ENCODE assay signal across 10 cellular contexts in genomic region chr22:25148149-25148691, GRCh38. TPM values are rescaled to one million over a fixed set of nuclear protein-coding genes. Genes with fewer than 3 reads are reported as not detected.
DNase-seq lines count a peak whose midpoint lies in the region; TF ChIP-seq lines count a peak whose summit lies in the region.
"Had no signal": no experiment of that assay in that cellular context is flagged by ENCODE, and none has a peak within 500 bp of the region (broad histone marks: within the 10 kb centered on the region; RNA-seq: fewer than 3 reads in every experiment).

No MANE protein-coding gene starts in this region.

- H3K4me2 ChIP-seq in SK-N-SH (no peak overlapping the region), neural progenitor cell (no peak overlapping the region)

- H4K20me1 ChIP-seq in SK-N-SH (ENCODE audit: insufficient read depth) (peaks cover 9% of the 10 kb centered on the region; the same call in 1 of the 2 replicates), neural progenitor cell (ENCODE audit: low read depth) (peaks cover 48% of the 10 kb centered on the region)

- H3K9me3 Mint-ChIP-seq in neural progenitor cell (no peaks in the 10 kb centered on the region), glutamatergic neuron (ENCODE audit: unreplicated experiment) (peaks cover 2% of the 10 kb centered on the region), CD14-positive monocyte (no peaks in the 10 kb centered on the region)
- H3K9me3 Mint-ChIP-seq: activated naive CD4-positive, alpha-beta T cell treated with anti-CD3 and anti-CD28 coated beads for 36 hours had no signal

- no peaks in the 10 kb centered on the region for H3K36me3 Mint-ChIP-seq in neural progenitor cell
- no peaks in the 10 kb centered on the region for H3K36me3 Mint-ChIP-seq in glutamatergic neuron (ENCODE audit: unreplicated experiment)
- no peaks in the 10 kb centered on the region for H3K36me3 Mint-ChIP-seq in CD14-positive monocyte

- H3K36me3 ChIP-seq in SK-N-SH (replicated peaks in 1 of 2; ENCODE audit: control insufficient read depth in 1 of 2, insufficient read depth in 2 of 2, low read length in 1 of 2) (no peaks in the 10 kb centered on the region), left ventricle myocardium inferior (no peaks in the 10 kb centered on the region), neural progenitor cell (no peaks in the 10 kb centered on the region)

- H3K9me3 ChIP-seq in SK-N-SH: no peaks in the 10 kb centered on the region
- no peaks in the 10 kb centered on the region for H3K9me3 ChIP-seq in left ventricle myocardium inferior (replicated peaks)
- H3K9me3 ChIP-seq in neural progenitor cell (ENCODE audit: low read depth): no peaks in the 10 kb centered on the region

- H3K4me3 Mint-ChIP-seq in neural progenitor cell: no peak overlapping the region
- H3K4me3 Mint-ChIP-seq in glutamatergic neuron (ENCODE audit: unreplicated experiment): no peak overlapping the region
- H3K4me3 Mint-ChIP-seq in CD14-positive monocyte: no peak overlapping the region
- H3K4me3 Mint-ChIP-seq: activated naive CD4-positive, alpha-beta T cell treated with anti-CD3 and anti-CD28 coated beads for 36 hours had no signal

- no peak overlapping the region for H3K27ac Mint-ChIP-seq in neural progenitor cell
- H3K27ac Mint-ChIP-seq in glutamatergic neuron (ENCODE audit: unreplicated experiment): no peak overlapping the region
- H3K27ac Mint-ChIP-seq in CD14-positive monocyte: no peak overlapping the region
- H3K27ac Mint-ChIP-seq: activated naive CD4-positive, alpha-beta T cell treated with anti-CD3 and anti-CD28 coated beads for 36 hours had no signal

- no peak for TF ChIP-seq RAD21 in SK-N-SH (IDR thresholded peaks at IDR 0.05; ENCODE audit: low read length)

- in situ Hi-C loops in Caki2 (cut with HindIII; ENCODE audit: low pct_unique_long_range_greater_than_20kb, low sequenced_read_pairs): no loop called here

- 43% methylated on average over 4 of the region's 4 CpGs for WGBS in SK-N-SH (ENCODE audit: low lambda C conversion rate)

- H3K27ac ChIP-seq in SK-N-SH (ENCODE audit: low read depth in 2 of 2, low read length in 1 of 2) (no peak overlapping the region), left ventricle myocardium inferior (replicated peaks) (peak overlapping the region; percentile 18), neural progenitor cell (no peak overlapping the region)

- TF ChIP-seq EP300 in SK-N-SH (IDR thresholded peaks at IDR 0.05; ENCODE audit: borderline replicate concordance in 1 of 2, low read depth in 1 of 2, low read length in 1 of 2): no peak

- H3F3A ChIP-seq in SK-N-SH (replicated peaks; ENCODE audit: insufficient read depth) (no peaks in the 10 kb centered on the region), neural progenitor cell (ENCODE audit: low read depth) (no peaks in the 10 kb centered on the region)

- no peak overlapping the region for H2AFZ ChIP-seq in SK-N-SH (ENCODE audit: low read depth)
- H2AFZ ChIP-seq in neural progenitor cell (replicated peaks): no peak overlapping the region

- H3K9ac ChIP-seq in SK-N-SH (no peak overlapping the region), neural progenitor cell (no peak overlapping the region)

- POLR2A ChIA-PET in SK-N-SH (lab: Yijun Ruan, JAX): interaction anchor here (1.1 kb wide), 1 partner anchor 17 kb away, joined by 3 read pairs; no protein-coding TSS in a partner anchor

- intact Hi-C loops in left ventricle myocardium inferior (cut with micrococcal nuclease) (no loop called here), CD14-positive monocyte (cut with micrococcal nuclease) (no loop called here)

- TF ChIP-seq CTCF in SK-N-SH (IDR thresholded peaks at IDR 0.05) (no peak), left ventricle myocardium inferior (IDR thresholded peaks at IDR 0.05; ENCODE audit: borderline replicate concordance) (peak; percentile 9), neural progenitor cell (IDR thresholded peaks at IDR 0.05) (no peak), glutamatergic neuron (IDR thresholded peaks at IDR 0.05; ENCODE audit: partially characterized antibody, unreplicated experiment) (no peak), CD14-positive monocyte (IDR thresholded peaks at IDR 0.05) (no peak)

- DNase-seq in Caki2 (ENCODE audit: low read depth) (peak; percentile 25), SK-N-SH (no peak), left ventricle myocardium inferior (peak; percentile 38), neural progenitor cell (ENCODE audit: low spot score) (peak; percentile 28), glutamatergic neuron (no peak), CD14-positive monocyte (ENCODE audit: low spot score) (no peak), H4 (ENCODE audit: low spot score) (no peak), SKM-1 treated with dmso at 0.1 percent for 144 hours (lab: John Stamatoyannopoulos, UW; ENCODE audit: unreplicated experiment) (no peak)
- DNase-seq: activated naive CD4-positive, alpha-beta T cell treated with anti-CD3 and anti-CD28 coated beads for 36 hours had no signal

- H3K4me3 ChIP-seq in SK-N-SH (ENCODE audit: low read depth in 2 of 2, low read length in 1 of 2): no peak overlapping the region
- no peak overlapping the region for H3K4me3 ChIP-seq in left ventricle myocardium inferior
- no peak overlapping the region for H3K4me3 ChIP-seq in neural progenitor cell

- CTCF ChIA-PET in SK-N-SH (lab: Yijun Ruan, JAX): interaction anchor here (0.9 to 1.5 kb wide), 2 partner anchors 37 to 38 kb away, joined by 3 to 5 read pairs; no protein-coding TSS in a partner anchor

- no peaks in the 10 kb centered on the region for H3K9me2 ChIP-seq in SK-N-SH

- H3K27me3 ChIP-seq in SK-N-SH (ENCODE audit: insufficient read depth) (no peaks in the 10 kb centered on the region), left ventricle myocardium inferior (ENCODE audit: low read depth) (no peaks in the 10 kb centered on the region), neural progenitor cell (no peaks in the 10 kb centered on the region)

- H3K4me1 ChIP-seq in SK-N-SH (ENCODE audit: control insufficient read depth in 1 of 2, insufficient read depth in 2 of 2, low read depth in 1 of 2, low read length in 1 of 2) (peaks cover 0 to 8% of the 10 kb centered on the region in 2 experiments; a peak in 1 of 4 replicates), left ventricle myocardium inferior (peaks cover 44% of the 10 kb centered on the region), neural progenitor cell (peaks cover 14% of the 10 kb centered on the region)

- H3K79me2 ChIP-seq in SK-N-SH (ENCODE audit: insufficient read depth) (no peaks in the 10 kb centered on the region), neural progenitor cell (ENCODE audit: low read depth) (no peaks in the 10 kb centered on the region)

- H3K4me1 Mint-ChIP-seq in neural progenitor cell (peaks cover 23% of the 10 kb centered on the region), glutamatergic neuron (ENCODE audit: low read depth, unreplicated experiment) (peaks cover 20% of the 10 kb centered on the region), CD14-positive monocyte (no peaks in the 10 kb centered on the region)

- H3K27me3 Mint-ChIP-seq in neural progenitor cell (ENCODE audit: insufficient read depth, low read depth) (peaks cover 4% of the 10 kb centered on the region), glutamatergic neuron (ENCODE audit: unreplicated experiment) (peaks cover 3% of the 10 kb centered on the region), CD14-positive monocyte (ENCODE audit: low read depth in 3 of 3) (peaks cover 2 to 5% (median 4%) of the 10 kb centered on the region in 3 donors)

TF ChIP-seq in SK-N-SH, 30 proteins besides CTCF, POLR2A, EP300 and RAD21:
- TF ChIP-seq YY1 (IDR thresholded peaks at IDR 0.05; ENCODE audit: low read depth) (no peak), USF1 (IDR thresholded peaks at IDR 0.05; ENCODE audit: borderline replicate concordance, low read depth) (no peak), REST (IDR thresholded peaks at IDR 0.05; ENCODE audit: low read depth, low read length) (peak; percentile 84), EZH2phosphoT487 (IDR thresholded peaks at IDR 0.05; ENCODE audit: borderline replicate concordance, low read depth) (no peak), TCF12 (IDR thresholded peaks at IDR 0.05) (no peak)

RNA-seq across cellular contexts. Expression of gene CRYBB3, which starts 51.4 kb away (rescaled TPM):
- not detected in 2 replicates for total RNA-seq in Caki2 (2014; rRNA removed; shearing (Covaris generic); ENCODE audit: low replicate concordance)
- polyA plus RNA-seq in SK-N-SH (2012; rRNA removed) (0.10 and 0.35 TPM in 2 replicates), CD14-positive monocyte (not detected)
- 0.12 and 0.13 TPM in 2 replicates for polyA plus RNA-seq in SK-N-SH (2012; cell fraction: cytosol; rRNA removed)
- 1.9 and 2.6 TPM in 2 replicates for polyA plus RNA-seq in SK-N-SH (2012; cell fraction: nucleus; rRNA removed)
- total RNA-seq in left ventricle myocardium inferior (not detected), neural progenitor cell (ENCODE audit: low replicate concordance) (0.19 TPM in 1 of 2 replicates, not detected in the other), glutamatergic neuron (ENCODE audit: unreplicated experiment) (not detected)
- not detected in 2 replicates for total RNA-seq in H4 (2014; rRNA removed; shearing (Covaris generic))
- total RNA-seq: activated naive CD4-positive, alpha-beta T cell treated with anti-CD3 and anti-CD28 coated beads for 36 hours; dermis microvascular lymphatic vessel endothelial cell had no signal

Comparison
In these comparisons a context has a peak if more than half of its experiments do, and no peak if none do; other contexts are left out.
1. DNase-seq: peak in Caki2 (single experiment), left ventricle myocardium inferior (single experiment) and neural progenitor cell (single experiment); none in SK-N-SH (single experiment), glutamatergic neuron (single experiment), CD14-positive monocyte (single experiment), H4 (single experiment) and SKM-1 treated with dmso at 0.1 percent for 144 hours (single experiment).